20 cellular contexts compared by ENCODE assay signal in the genomic region with DNA sequence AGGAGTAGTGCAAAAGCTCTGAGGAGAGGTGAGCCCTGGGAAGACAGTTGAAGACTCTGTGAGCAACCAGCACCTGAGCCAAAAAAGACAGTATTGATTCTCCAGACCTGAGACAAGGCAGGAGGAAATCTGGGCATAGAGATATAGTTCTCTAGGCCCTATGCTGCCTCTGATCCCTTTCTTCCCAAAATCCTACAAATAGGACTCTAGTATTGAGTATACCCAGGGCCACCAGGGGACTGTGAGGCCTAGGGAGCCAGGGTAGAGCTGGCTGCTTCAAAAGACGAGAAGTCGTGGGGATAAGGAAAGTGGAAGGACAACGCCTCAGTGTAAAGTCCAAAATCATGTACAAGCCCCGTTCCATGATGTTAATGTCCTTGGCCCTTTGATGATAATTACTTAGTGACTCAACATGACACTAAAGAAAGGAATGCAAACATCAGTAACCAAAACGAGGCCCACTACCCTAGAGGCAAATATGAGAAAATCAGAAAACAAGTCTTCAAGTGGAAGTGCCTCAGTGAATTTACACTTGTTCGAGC.
DNase-seq lines count a peak whose midpoint lies in the region; ATAC-seq, FAIRE-seq and TF ChIP-seq lines count a peak whose summit lies in the region.
"Had no signal": no experiment of that assay in that cellular context is flagged by ENCODE, and none has a peak within 500 bp of the region (broad histone marks: within the 10 kb centered on the region; RNA-seq: fewer than 3 reads in every experiment).

No MANE protein-coding gene starts in this region.

- no peak overlapping the region for H3K4me3 Mint-ChIP-seq in naive thymus-derived CD4-positive, alpha-beta T cell
- H3K4me3 Mint-ChIP-seq: dendritic cell treated with granulocyte-macrophage colony-stimulating factor and Interleukin-4, amounts not matched to agents 40 ng/mL and 50 ng/mL, for 4 days had no signal

- H3K4me1 Mint-ChIP-seq in naive thymus-derived CD4-positive, alpha-beta T cell, result peaks cover 0 to 16% (median 0%) of the 10 kb centered on the region in 7 donors

- FAIRE-seq in GM12892 (lab: Jason Lieb, UNC), result no peak

- no peak overlapping the region for H3K27ac Mint-ChIP-seq in naive thymus-derived CD4-positive, alpha-beta T cell
- H3K27ac Mint-ChIP-seq: dendritic cell treated with granulocyte-macrophage colony-stimulating factor and Interleukin-4, amounts not matched to agents 40 ng/mL and 50 ng/mL, for 4 days had no signal

- POLR2A ChIA-PET in naive thymus-derived CD4-positive, alpha-beta T cell (lab: Charles Lee), result no interaction called here

- H3K9me3 Mint-ChIP-seq in naive thymus-derived CD4-positive, alpha-beta T cell, result peaks cover 0 to 5% (median 0%) of the 10 kb centered on the region in 11 donors
- H3K9me3 Mint-ChIP-seq: dendritic cell treated with granulocyte-macrophage colony-stimulating factor and Interleukin-4, amounts not matched to agents 40 ng/mL and 50 ng/mL, for 4 days had no signal

- H3K27me3 ChIP-seq in adrenal gland, result no peaks in the 10 kb centered on the region
- no peaks in the 10 kb centered on the region for H3K27me3 ChIP-seq in naive thymus-derived CD4-positive, alpha-beta T cell (ENCODE audit: control insufficient read depth in 2 of 2, insufficient read depth in 2 of 2, low read length in 2 of 2)
- H3K27me3 ChIP-seq: testis had no signal

- 50 to 57% (median 53%) methylated on average over 6 of the region's 6 CpGs for WGBS in adrenal gland, 4 donors

- peaks cover 0 to 10% of the 10 kb centered on the region in 2 donors for H3K4me1 ChIP-seq in adrenal gland (replicated peaks in 1 of 2)
- H3K4me1 ChIP-seq in naive thymus-derived CD4-positive, alpha-beta T cell (ENCODE audit: control insufficient read depth in 2 of 2, insufficient read depth in 2 of 2, low read length in 2 of 2), result no peaks in the 10 kb centered on the region
- H3K4me1 ChIP-seq: testis had no signal

- peaks cover 0 to 14% (median 0%) of the 10 kb centered on the region in 5 donors for H3K36me3 Mint-ChIP-seq in naive thymus-derived CD4-positive, alpha-beta T cell

- no peak overlapping the region for H3K4me3 ChIP-seq in adrenal gland
- no peak overlapping the region for H3K4me3 ChIP-seq in naive thymus-derived CD4-positive, alpha-beta T cell (ENCODE audit: low read length)
- H3K4me3 ChIP-seq: testis had no signal

- no peaks in the 10 kb centered on the region for H3K36me3 ChIP-seq in adrenal gland (replicated peaks in 1 of 2)
- H3K36me3 ChIP-seq in naive thymus-derived CD4-positive, alpha-beta T cell (ENCODE audit: control insufficient read depth in 2 of 3, insufficient read depth in 3 of 3, low read length in 3 of 3), result no peaks in the 10 kb centered on the region

- TF ChIP-seq CTCF in adrenal gland (IDR thresholded peaks at IDR 0.05), result peak in 3 of 6 experiments; percentile 13 to 30 (median 27)

- DNase-seq in AG08395 (ENCODE audit: low spot score) (peak; percentile 67), HPDE6-E6E7 (ENCODE audit: extremely low spot score) (peak; percentile 46), adrenal gland (peak in 5 of 7 donors; percentile 32 to 50 (median 49)), iris pigment epithelial cell (ENCODE audit: low read depth) (peak; percentile 31), GM12892 (ENCODE audit: insufficient read length) (no peak)
- no peak for DNase-seq in naive thymus-derived CD4-positive, alpha-beta T cell
- DNase-seq: activated CD4-positive, alpha-beta T cell treated with anti-CD3 and anti-CD28 coated beads, Interleukin-2, amount 50 U/mL, for 1 hour; activated T-cell treated with anti-CD3 and anti-CD28 coated beads, Interleukin-2, amount 50 U/mL, for 48 hours; amniotic stem cell; DMS79 treated with DMSO at 0.1 percent for 48 hours; midbrain; NCI-H2081 treated with DMSO at 0.1 percent for 48 hours; NCI-H748 treated with DMSO at 0.1 percent for 48 hours; SHP77; stimulated activated CD4-positive, alpha-beta T cell treated with anti-CD3 and anti-CD28 coated beads, Interleukin-15, amount 100 ng/mL, for 24 hours; T-helper 9 cell; testis had no signal

- no peaks in the 10 kb centered on the region for H3K9me3 ChIP-seq in adrenal gland (replicated peaks in 1 of 3)
- no peaks in the 10 kb centered on the region for H3K9me3 ChIP-seq in naive thymus-derived CD4-positive, alpha-beta T cell (ENCODE audit: control insufficient read depth in 2 of 3, low read length in 3 of 3)
- H3K9me3 ChIP-seq: testis had no signal

- ATAC-seq in GM18502 (IDR thresholded peaks at IDR 0.05; ENCODE audit: poor library complexity, unreplicated experiment), result no peak
- ATAC-seq in GM18511 (IDR thresholded peaks at IDR 0.05; ENCODE audit: unreplicated experiment), result no peak
- ATAC-seq in naive thymus-derived CD4-positive, alpha-beta T cell, result no peak

- CTCF ChIA-PET in naive thymus-derived CD4-positive, alpha-beta T cell (lab: Charles Lee), result interaction anchor here (0.5 kb wide), 1 partner anchor 421 kb away, joined by 3 read pairs; no protein-coding TSS in a partner anchor

- H3K27ac ChIP-seq in adrenal gland, result peak overlapping the region; percentile 15 to 90 (median 77)
- no peak overlapping the region for H3K27ac ChIP-seq in naive thymus-derived CD4-positive, alpha-beta T cell (ENCODE audit: low read depth, low read length)
- H3K27ac ChIP-seq: testis had no signal

- TF ChIP-seq POLR2A in adrenal gland (IDR thresholded peaks at IDR 0.05), result peak in 1 of 2 donors; percentile 33
- TF ChIP-seq POLR2A in GM12892 (IDR thresholded peaks at IDR 0.05; ENCODE audit: low read depth, low read length), result no peak

- intact Hi-C loops in adrenal gland (cut with DNase I), result no loop called here
- intact Hi-C loops in naive thymus-derived CD4-positive, alpha-beta T cell (cut with micrococcal nuclease), result no loop called here

- H3K27me3 Mint-ChIP-seq in naive thymus-derived CD4-positive, alpha-beta T cell, result no peaks in the 10 kb centered on the region
- H3K27me3 Mint-ChIP-seq: dendritic cell treated with granulocyte-macrophage colony-stimulating factor and Interleukin-4, amounts not matched to agents 40 ng/mL and 50 ng/mL, for 4 days had no signal

Comparison
In these comparisons a context has a peak if more than half of its experiments do, and no peak if none do; other contexts are left out.
1. DNase-seq: peak in AG08395 (single experiment), HPDE6-E6E7 (single experiment), adrenal gland (5 of 7) and iris pigment epithelial cell (single experiment); none in GM12892 (single experiment) and naive thymus-derived CD4-positive, alpha-beta T cell (0 of 9).